Comparison of ENCODE assay signal across 22 cellular contexts in the genomic region with DNA sequence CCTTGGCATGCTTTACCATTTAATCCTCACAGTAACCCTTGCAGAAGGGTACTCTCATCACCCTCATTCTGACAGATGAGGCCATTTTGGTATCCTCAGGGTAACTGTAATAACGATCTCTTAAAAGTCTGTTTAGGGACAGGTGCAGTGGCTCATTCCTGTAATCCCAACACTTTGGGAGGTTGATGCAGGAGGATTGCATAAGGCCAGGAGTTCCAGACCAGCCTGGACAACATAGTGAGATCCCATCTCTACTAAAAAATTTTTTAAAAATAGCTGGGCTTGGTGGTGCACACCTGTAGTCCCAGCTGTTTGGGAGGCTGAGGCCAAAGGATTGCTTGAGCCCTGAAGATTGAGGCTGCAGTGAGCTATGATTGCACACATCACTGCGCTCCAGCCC. TPM values are rescaled to one million over a fixed set of nuclear protein-coding genes. Genes with fewer than 3 reads are reported as not detected.
A peak's percentile ranks its signal among the peaks of the same experiment; 100 is the strongest.
DNase-seq lines count a peak whose midpoint lies in the region; ATAC-seq and TF ChIP-seq lines count a peak whose summit lies in the region.
"Had no signal": no experiment of that assay in that cellular context is flagged by ENCODE, and none has a peak within 500 bp of the region (broad histone marks: within the 10 kb centered on the region; RNA-seq: fewer than 3 reads in every experiment).

No MANE protein-coding gene starts in this region.

- no peak overlapping the region for H2BK12ac ChIP-seq in trophoblast cell (ENCODE audit: low read length)

- no peak for TF ChIP-seq CTCF in CD14-positive monocyte (IDR thresholded peaks at IDR 0.05)

- no peak overlapping the region for H3K4me3 ChIP-seq in right cardiac atrium (ENCODE audit: low read length)
- H3K4me3 ChIP-seq in trophoblast cell (ENCODE audit: low read depth, low read length), result no peak overlapping the region
- H3K4me3 ChIP-seq: A549, GM23338 had no signal

- H4K91ac ChIP-seq in trophoblast cell (ENCODE audit: low read depth, low read length), result no peak overlapping the region

- H3K27ac Mint-ChIP-seq in CD14-positive monocyte (peak overlapping the region in 4 of 7 donors; percentile 6 to 95 (median 68)), T-helper 17 cell (peak overlapping the region; percentile 11)
- H3K27ac Mint-ChIP-seq: CD8-positive, alpha-beta T cell; GM23338; H9 had no signal

- H3K27me3 ChIP-seq in right cardiac atrium (ENCODE audit: control insufficient read depth, insufficient read depth), result no peaks in the 10 kb centered on the region
- H3K27me3 ChIP-seq in trophoblast cell (ENCODE audit: insufficient read depth, low read length), result no peaks in the 10 kb centered on the region
- H3K27me3 ChIP-seq: BE2C had no signal

- H3K4me2 ChIP-seq in trophoblast cell (ENCODE audit: low read length), result no peak overlapping the region
- H3K4me2 ChIP-seq: A549, GM23338 had no signal

- H3K9ac ChIP-seq in trophoblast cell (ENCODE audit: low read length), result no peak overlapping the region

- H3K4ac ChIP-seq in trophoblast cell (ENCODE audit: low read depth, low read length), result no peak overlapping the region

- H2AK5ac ChIP-seq in trophoblast cell (ENCODE audit: low read length), result no peak overlapping the region

- ATAC-seq in right cardiac atrium (no peak), T-helper 17 cell (no peak)
- ATAC-seq: A549; CD8-positive, alpha-beta T cell; GM23338; HCT116 had no signal

- no peak overlapping the region for H4K12ac ChIP-seq in trophoblast cell (ENCODE audit: low read depth, low read length)

- H3K14ac ChIP-seq in trophoblast cell (ENCODE audit: low read length), result no peak overlapping the region

- no peak overlapping the region for H3K4me3 Mint-ChIP-seq in CD14-positive monocyte
- no peak overlapping the region for H3K4me3 Mint-ChIP-seq in T-helper 17 cell
- H3K4me3 Mint-ChIP-seq: CD4-positive, CD25-positive, alpha-beta regulatory T cell; CD8-positive, alpha-beta T cell; GM23338; H9 had no signal

- DNase-seq in cardiac septum (ENCODE audit: low spot score) (peak; percentile 3), right cardiac atrium (no peak), CD14-positive monocyte (ENCODE audit: low spot score) (no peak), T-helper 17 cell (no peak), trophoblast cell (peak; percentile 63 to 75), NCI-H146 treated with DMSO at 0.1 percent for 48 hours (lab: John Stamatoyannopoulos, UW; ENCODE audit: unreplicated experiment) (no peak), OCI-M1 (lab: John Stamatoyannopoulos, UW) (no peak)
- DNase-seq in activated CD4-positive, alpha-beta T cell treated with anti-CD3 and anti-CD28 coated beads, Interleukin-2, amount 50 U/mL, for 1 hour, result no peak
- DNase-seq: 8988T; ACHN; AML-193; BE2C; C1 segment of cervical spinal cord; Caco-2; CD4-positive, CD25-positive, alpha-beta regulatory T cell; CD8-positive, alpha-beta T cell; DMS153; DND-41; H9 had no signal

- H3K27me3 Mint-ChIP-seq in CD14-positive monocyte (ENCODE audit: low read depth in 3 of 3) (no peaks in the 10 kb centered on the region), T-helper 17 cell (no peaks in the 10 kb centered on the region)
- H3K27me3 Mint-ChIP-seq: CD4-positive, CD25-positive, alpha-beta regulatory T cell had no signal

- no peak overlapping the region for H4K8ac ChIP-seq in trophoblast cell (ENCODE audit: low read depth, low read length)

- no peak overlapping the region for H3K27ac ChIP-seq in right cardiac atrium (ENCODE audit: low read length)
- no peak overlapping the region for H3K27ac ChIP-seq in trophoblast cell (ENCODE audit: low read depth, low read length)
- H3K27ac ChIP-seq: A549 had no signal

- H3K36me3 Mint-ChIP-seq in CD14-positive monocyte (peaks cover 93 to 99% of the 10 kb centered on the region in 2 donors), T-helper 17 cell (ENCODE audit: low read depth) (peaks cover 5% of the 10 kb centered on the region)

- H3K9me3 Mint-ChIP-seq in CD14-positive monocyte, result peaks cover 0 to 2% (median 0%) of the 10 kb centered on the region in 7 donors
- H3K9me3 Mint-ChIP-seq: CD4-positive, CD25-positive, alpha-beta regulatory T cell; CD8-positive, alpha-beta T cell; GM23338; H9 had no signal

- H3K9me3 ChIP-seq in right cardiac atrium (ENCODE audit: control insufficient read depth, low read length) (no peaks in the 10 kb centered on the region), T-helper 17 cell (ENCODE audit: control insufficient read depth, low read length, poor library complexity, severe bottlenecking) (no peaks in the 10 kb centered on the region), trophoblast cell (ENCODE audit: insufficient read depth, low read depth, low read length) (peaks cover 2% of the 10 kb centered on the region)
- H3K9me3 ChIP-seq: A549, BE2C, Caco-2 had no signal

- no peak overlapping the region for H3K23ac ChIP-seq in trophoblast cell (ENCODE audit: low read length)

- H3K4me1 Mint-ChIP-seq in CD14-positive monocyte (peaks cover 62% of the 10 kb centered on the region), T-helper 17 cell (peaks cover 6% of the 10 kb centered on the region)
- H3K4me1 Mint-ChIP-seq: CD4-positive, CD25-positive, alpha-beta regulatory T cell had no signal

- intact Hi-C loops in cardiac septum (cut with DNase I) (no loop called here), right cardiac atrium (cut with DNase I) (loop anchor here in 1 of 4 donors (10.0 kb wide), 1 partner anchor 180 kb away; no protein-coding TSS in a partner anchor), CD14-positive monocyte (cut with micrococcal nuclease) (no loop called here)

- no peaks in the 10 kb centered on the region for H3K79me1 ChIP-seq in trophoblast cell (ENCODE audit: low read length)

- H3K4me1 ChIP-seq in right cardiac atrium (ENCODE audit: control insufficient read depth, insufficient read depth, low read length), result no peaks in the 10 kb centered on the region
- H3K4me1 ChIP-seq in trophoblast cell (ENCODE audit: control insufficient read depth in 1 of 2, insufficient read depth in 2 of 2, low read length in 2 of 2), result peaks cover 8% of the 10 kb centered on the region in 2 experiments
- H3K4me1 ChIP-seq: BE2C, Caco-2 had no signal

- H3K18ac ChIP-seq in trophoblast cell (ENCODE audit: low read length), result no peak overlapping the region

- H3K36me3 ChIP-seq in trophoblast cell (ENCODE audit: control insufficient read depth in 1 of 2, insufficient read depth in 2 of 2, low read length in 2 of 2), result peaks cover 56 to 71% of the 10 kb centered on the region in 2 experiments

- no peak overlapping the region for H2BK5ac ChIP-seq in trophoblast cell (ENCODE audit: low read depth, low read length, poor library complexity)

- 96% methylated on average over 2 of the region's 2 CpGs for whole genome bisulfite sequencing in right cardiac atrium
- no CpG with 5 or more reads among the region's 2 CpGs for WGBS in trophoblast cell (ENCODE audit: extremely low coverage, insufficient coverage, insufficient read length)

- no peak overlapping the region for H2AFZ ChIP-seq in trophoblast cell (ENCODE audit: insufficient read depth, low read length, poor library complexity)
- H2AFZ ChIP-seq: GM23338 had no signal

- no peak overlapping the region for H2BK120ac ChIP-seq in trophoblast cell (ENCODE audit: insufficient read depth, low read length, poor library complexity)

- no peaks in the 10 kb centered on the region for H3K79me2 ChIP-seq in trophoblast cell (ENCODE audit: control insufficient read depth, insufficient read depth, low read length, poor library complexity)

RNA-seq across cellular contexts. Expression of a gene that starts 31.8 kb away (rescaled TPM):
- total RNA-seq in cardiac septum, result 11.9 TPM
- total RNA-seq in right cardiac atrium, result 10 to 100 TPM; 16.5 to 31.6 (median 24.8) TPM
- 4.5 TPM for polyA plus RNA-seq in right cardiac atrium
- 100 to 1,000 TPM; 180 to 242 TPM for polyA plus RNA-seq in CD14-positive monocyte
- 1 to 10 TPM; 2.7 to 3.4 TPM for total RNA-seq in T-helper 17 cell
- polyA plus RNA-seq in trophoblast cell (2013), result 42.3 and 43.7 TPM in 2 replicates
- total RNA-seq: CD4-positive, CD25-positive, alpha-beta regulatory T cell; GM23338 had no signal

RNA-seq across cellular contexts. Expression of a gene that starts 54.0 kb away (rescaled TPM):
- total RNA-seq in cardiac septum, result 17.6 TPM
- 10 to 100 TPM; 14.2 to 19.6 (median 14.9) TPM for total RNA-seq in right cardiac atrium
- polyA plus RNA-seq in right cardiac atrium, result 9.3 TPM
- polyA plus RNA-seq in CD14-positive monocyte, result 1 to 10 TPM; 3.1 to 6.2 TPM
- total RNA-seq in T-helper 17 cell, result 10 to 100 TPM; 31.9 to 40.8 TPM
- polyA plus RNA-seq in trophoblast cell (2013), result 22.9 and 23.8 TPM in 2 replicates

RNA-seq across cellular contexts. Expression of a gene that starts 54.1 kb away (rescaled TPM):
- total RNA-seq in cardiac septum (2.7 TPM), right cardiac atrium (1 to 10 TPM; 2.9 to 3.2 (median 3.2) TPM), T-helper 17 cell (1 to 10 TPM; 1.4 to 2.0 TPM)
- polyA plus RNA-seq in right cardiac atrium (3.2 TPM), CD14-positive monocyte (1 to 10 TPM in 1 of 2 donors, under 1 TPM in 1; 0.88 to 2.5 TPM)
- 3.6 and 3.8 TPM in 2 replicates for polyA plus RNA-seq in trophoblast cell (2013)

Comparison
In these comparisons a context has a peak if more than half of its experiments do, and no peak if none do; other contexts are left out.
1. DNase-seq: peak in cardiac septum (single experiment) and trophoblast cell (2 of 2); none in right cardiac atrium (0 of 3), CD14-positive monocyte (single experiment), T-helper 17 cell (0 of 3), NCI-H146 treated with DMSO at 0.1 percent for 48 hours (single experiment), activated CD4-positive, alpha-beta T cell treated with anti-CD3 and anti-CD28 coated beads, Interleukin-2, amount 50 U/mL, for 1 hour (single experiment) and OCI-M1 (single experiment).